In the genomic region with DNA sequence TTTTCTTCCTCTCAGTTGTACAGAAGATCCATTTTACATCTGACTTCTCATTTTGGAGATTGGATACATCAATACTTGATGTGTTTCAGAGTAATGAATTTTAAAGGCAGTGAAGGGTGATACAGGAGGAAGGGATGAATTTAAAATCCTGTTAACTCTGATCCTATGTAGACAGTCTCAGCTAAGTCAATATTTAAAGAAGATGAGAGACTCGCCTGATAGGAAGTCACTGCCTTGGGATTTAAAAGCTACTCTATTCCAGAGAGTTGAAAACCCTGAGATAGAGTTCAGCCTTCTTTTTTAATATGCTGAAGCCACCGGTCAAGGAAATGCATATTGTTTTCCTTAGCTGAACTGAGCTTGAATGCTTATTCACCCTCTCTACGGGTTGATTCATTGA, we compare ENCODE assay signal across 25 cellular contexts.
"Had no signal": no experiment of that assay in that cellular context is flagged by ENCODE, and none has a peak within 500 bp of the region (broad histone marks: within the 10 kb centered on the region; RNA-seq: fewer than 3 reads in every experiment).

No MANE protein-coding gene starts in this region.

- H3K4me3 Mint-ChIP-seq: activated CD4-positive, alpha-beta memory T cell treated with anti-CD3 and anti-CD28 coated beads, Interleukin-2, amount 10 ng/mL, durations not matched to agents 7 days and 5 days; activated CD4-positive, alpha-beta T cell treated with anti-CD3 and anti-CD28 coated beads, Interleukin-2, amount 10 ng/mL, durations not matched to agents 24 days and 14 days; activated CD8-positive, alpha-beta memory T cell treated with anti-CD3 and anti-CD28 coated beads, Interleukin-2, amount 10 ng/mL, durations not matched to agents 7 days and 5 days; activated naive CD8-positive, alpha-beta T cell treated with anti-CD3 and anti-CD28 coated beads, Interleukin-2, amount 50 U/mL, for 24 hours; activated T-helper 1 cell treated with anti-CD3 and anti-CD28 coated beads, Interleukin-12 subunit alpha, Interleukin-12 subunit beta, Interleukin-2, Interleukin-4 antibody, amounts not matched to agents 30 ng/mL and 10 ng/mL and 1 ng/mL, durations not matched to agents 14 hours and 24 hours and 36 hours; natural killer cell treated with Interleukin-12 subunit alpha and Interleukin-12 subunit beta and Interleukin-15 and Interleukin-18, amount 100 ng/mL, for 72 hours; stimulated activated effector memory CD8-positive, alpha-beta T cell treated with anti-CD3 and anti-CD28 coated beads, Interleukin-12 subunit alpha, Interleukin-12 subunit beta, amount 100 ng/mL, for 72 hours; stimulated activated naive CD8-positive, alpha-beta T cell treated with anti-CD3 and anti-CD28 coated beads, Interleukin-15, amount 100 ng/mL, for 72 hours had no signal

- H3K27ac Mint-ChIP-seq: activated CD4-positive, alpha-beta memory T cell treated with anti-CD3 and anti-CD28 coated beads, Interleukin-2, amount 10 ng/mL, durations not matched to agents 7 days and 5 days; activated CD4-positive, alpha-beta T cell treated with anti-CD3 and anti-CD28 coated beads, Interleukin-2, amount 10 ng/mL, durations not matched to agents 24 days and 14 days; activated CD8-positive, alpha-beta memory T cell treated with anti-CD3 and anti-CD28 coated beads, Interleukin-2, amount 10 ng/mL, durations not matched to agents 7 days and 5 days; activated naive CD8-positive, alpha-beta T cell treated with anti-CD3 and anti-CD28 coated beads, Interleukin-2, amount 50 U/mL, for 24 hours; activated T-helper 1 cell treated with anti-CD3 and anti-CD28 coated beads, Interleukin-12 subunit alpha, Interleukin-12 subunit beta, Interleukin-2, Interleukin-4 antibody, amounts not matched to agents 30 ng/mL and 10 ng/mL and 1 ng/mL, durations not matched to agents 14 hours and 24 hours and 36 hours; natural killer cell treated with Interleukin-12 subunit alpha and Interleukin-12 subunit beta and Interleukin-15 and Interleukin-18, amount 100 ng/mL, for 72 hours; stimulated activated effector memory CD8-positive, alpha-beta T cell treated with anti-CD3 and anti-CD28 coated beads, Interleukin-12 subunit alpha, Interleukin-12 subunit beta, amount 100 ng/mL, for 72 hours; stimulated activated naive CD8-positive, alpha-beta T cell treated with anti-CD3 and anti-CD28 coated beads, Interleukin-15, amount 100 ng/mL, for 72 hours had no signal

- H3K36me3 Mint-ChIP-seq: activated CD8-positive, alpha-beta memory T cell treated with anti-CD3 and anti-CD28 coated beads, Interleukin-2, amount 10 ng/mL, durations not matched to agents 7 days and 5 days; natural killer cell treated with Interleukin-12 subunit alpha and Interleukin-12 subunit beta and Interleukin-15 and Interleukin-18, amount 100 ng/mL, for 72 hours; stimulated activated effector memory CD8-positive, alpha-beta T cell treated with anti-CD3 and anti-CD28 coated beads, Interleukin-12 subunit alpha, Interleukin-12 subunit beta, amount 100 ng/mL, for 72 hours had no signal

- H3K27ac ChIP-seq: coronary artery, esophagus squamous epithelium, gastrocnemius medialis, pancreas, psoas muscle, tibial artery had no signal

- ATAC-seq: activated CD4-positive, CD25-positive, alpha-beta regulatory T cell treated with anti-CD3 and anti-CD28 coated beads, Interleukin-2, amount 50 U/mL, for 24 hours; activated CD8-positive, alpha-beta memory T cell treated with anti-CD3 and anti-CD28 coated beads, Interleukin-2, amount 10 ng/mL, durations not matched to agents 7 days and 5 days; activated naive CD8-positive, alpha-beta T cell treated with anti-CD3 and anti-CD28 coated beads, Interleukin-2, amount 50 U/mL, for 24 hours; gastrocnemius medialis; left ventricle myocardium superior; natural killer cell treated with Interleukin-12 subunit alpha and Interleukin-12 subunit beta and Interleukin-15 and Interleukin-18, amount 100 ng/mL, for 72 hours; psoas muscle; right cardiac atrium; stimulated activated effector memory CD8-positive, alpha-beta T cell treated with anti-CD3 and anti-CD28 coated beads, Interleukin-12 subunit alpha, Interleukin-12 subunit beta, amount 100 ng/mL, for 72 hours; stimulated activated naive CD8-positive, alpha-beta T cell treated with anti-CD3 and anti-CD28 coated beads, Interleukin-15, amount 100 ng/mL, for 72 hours had no signal

- H3K9me3 Mint-ChIP-seq: activated CD4-positive, alpha-beta memory T cell treated with anti-CD3 and anti-CD28 coated beads, Interleukin-2, amount 10 ng/mL, durations not matched to agents 7 days and 5 days; activated CD4-positive, alpha-beta T cell treated with anti-CD3 and anti-CD28 coated beads, Interleukin-2, amount 10 ng/mL, durations not matched to agents 24 days and 14 days; activated naive CD8-positive, alpha-beta T cell treated with anti-CD3 and anti-CD28 coated beads, Interleukin-2, amount 50 U/mL, for 24 hours; activated T-helper 1 cell treated with anti-CD3 and anti-CD28 coated beads, Interleukin-12 subunit alpha, Interleukin-12 subunit beta, Interleukin-2, Interleukin-4 antibody, amounts not matched to agents 30 ng/mL and 10 ng/mL and 1 ng/mL, durations not matched to agents 14 hours and 24 hours and 36 hours; natural killer cell treated with Interleukin-12 subunit alpha and Interleukin-12 subunit beta and Interleukin-15 and Interleukin-18, amount 100 ng/mL, for 72 hours; stimulated activated effector memory CD8-positive, alpha-beta T cell treated with anti-CD3 and anti-CD28 coated beads, Interleukin-12 subunit alpha, Interleukin-12 subunit beta, amount 100 ng/mL, for 72 hours; stimulated activated naive CD8-positive, alpha-beta T cell treated with anti-CD3 and anti-CD28 coated beads, Interleukin-15, amount 100 ng/mL, for 72 hours had no signal

- H3K27me3 Mint-ChIP-seq: activated CD8-positive, alpha-beta memory T cell treated with anti-CD3 and anti-CD28 coated beads, Interleukin-2, amount 10 ng/mL, durations not matched to agents 7 days and 5 days had no signal

- H3K4me3 ChIP-seq: coronary artery, esophagus squamous epithelium, gastrocnemius medialis, pancreas, psoas muscle, tibial artery had no signal

- DNase-seq: activated CD4-positive, alpha-beta memory T cell treated with anti-CD3 and anti-CD28 coated beads, Interleukin-2, amount 10 ng/mL, durations not matched to agents 7 days and 5 days; activated CD4-positive, alpha-beta T cell treated with anti-CD3 and anti-CD28 coated beads, Interleukin-2, amount 10 ng/mL, durations not matched to agents 24 days and 14 days; activated CD8-positive, alpha-beta memory T cell treated with anti-CD3 and anti-CD28 coated beads, Interleukin-2, amount 10 ng/mL, durations not matched to agents 7 days and 5 days; activated gamma-delta T cell; activated naive CD4-positive, alpha-beta T cell treated with anti-CD3 and anti-CD28 coated beads, Interleukin-2, amount 50 U/mL, for 16 hours; activated naive CD8-positive, alpha-beta T cell treated with anti-CD3 and anti-CD28 coated beads, Interleukin-2, amount 50 U/mL, for 24 hours; activated T-cell treated with anti-CD3 and anti-CD28 coated beads for 4 hours; cerebellar nuclear complex; esophagus squamous epithelium; gastrocnemius medialis; hypothalamus; left ventricle myocardium superior; mammary epithelial cell; midbrain; pancreas; psoas muscle; right cardiac atrium; stimulated activated CD4-positive, alpha-beta T cell treated with anti-CD3 and anti-CD28 coated beads, Interleukin-12 subunit alpha, Interleukin-12 subunit beta, amount 100 ng/mL, for 4 hours; stimulated activated naive CD8-positive, alpha-beta T cell treated with anti-CD3 and anti-CD28 coated beads, Interleukin-15, amount 100 ng/mL, for 72 hours; tibial artery had no signal

- H3K4me1 Mint-ChIP-seq: activated CD4-positive, alpha-beta memory T cell treated with anti-CD3 and anti-CD28 coated beads, Interleukin-2, amount 10 ng/mL, durations not matched to agents 7 days and 5 days; activated CD4-positive, alpha-beta T cell treated with anti-CD3 and anti-CD28 coated beads, Interleukin-2, amount 10 ng/mL, durations not matched to agents 24 days and 14 days; activated CD8-positive, alpha-beta memory T cell treated with anti-CD3 and anti-CD28 coated beads, Interleukin-2, amount 10 ng/mL, durations not matched to agents 7 days and 5 days; activated naive CD8-positive, alpha-beta T cell treated with anti-CD3 and anti-CD28 coated beads, Interleukin-2, amount 50 U/mL, for 24 hours; stimulated activated effector memory CD8-positive, alpha-beta T cell treated with anti-CD3 and anti-CD28 coated beads, Interleukin-12 subunit alpha, Interleukin-12 subunit beta, amount 100 ng/mL, for 72 hours; stimulated activated naive CD8-positive, alpha-beta T cell treated with anti-CD3 and anti-CD28 coated beads, Interleukin-15, amount 100 ng/mL, for 72 hours had no signal
